In the genomic region with DNA sequence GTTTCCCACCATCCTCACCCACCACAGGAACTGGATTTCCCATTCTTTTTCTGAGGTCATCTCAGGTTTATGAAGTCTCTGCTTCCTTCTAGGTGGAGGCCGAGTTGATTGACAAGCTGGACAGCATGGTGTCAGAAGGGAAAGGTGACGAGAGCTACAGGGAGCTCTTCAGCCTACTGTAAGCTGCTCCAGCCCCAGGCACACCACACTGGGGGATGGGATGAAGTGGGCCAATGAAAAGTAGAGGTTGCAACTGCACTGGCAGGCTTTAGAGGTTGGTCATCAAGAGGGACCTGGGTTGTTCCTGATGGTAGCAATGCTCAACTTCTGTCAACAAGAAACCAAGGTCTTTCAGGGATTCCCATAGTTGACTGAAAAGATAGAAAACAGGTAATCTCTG, we compare ENCODE assay signal across 6 cellular contexts.
"Had no signal": no experiment of that assay in that cellular context is flagged by ENCODE, and none has a peak within 500 bp of the region (broad histone marks: within the 10 kb centered on the region; RNA-seq: fewer than 3 reads in every experiment).

No MANE protein-coding gene starts in this region.

- DNase-seq: IMR-90, KBM-7 had no signal

- H3K4me3 ChIP-seq: K562 had no signal

- H3K4me1 Mint-ChIP-seq: IgD-negative memory B cell had no signal

- H3K4me3 Mint-ChIP-seq: IgD-negative memory B cell had no signal

- H3K36me3 Mint-ChIP-seq: IgD-negative memory B cell had no signal

- H3K9me3 Mint-ChIP-seq: IgD-negative memory B cell had no signal

- ATAC-seq: HepG2, K562 had no signal

- H3K27ac ChIP-seq: HL-60 had no signal
